9 cellular contexts compared by ENCODE assay signal in the genomic region with DNA sequence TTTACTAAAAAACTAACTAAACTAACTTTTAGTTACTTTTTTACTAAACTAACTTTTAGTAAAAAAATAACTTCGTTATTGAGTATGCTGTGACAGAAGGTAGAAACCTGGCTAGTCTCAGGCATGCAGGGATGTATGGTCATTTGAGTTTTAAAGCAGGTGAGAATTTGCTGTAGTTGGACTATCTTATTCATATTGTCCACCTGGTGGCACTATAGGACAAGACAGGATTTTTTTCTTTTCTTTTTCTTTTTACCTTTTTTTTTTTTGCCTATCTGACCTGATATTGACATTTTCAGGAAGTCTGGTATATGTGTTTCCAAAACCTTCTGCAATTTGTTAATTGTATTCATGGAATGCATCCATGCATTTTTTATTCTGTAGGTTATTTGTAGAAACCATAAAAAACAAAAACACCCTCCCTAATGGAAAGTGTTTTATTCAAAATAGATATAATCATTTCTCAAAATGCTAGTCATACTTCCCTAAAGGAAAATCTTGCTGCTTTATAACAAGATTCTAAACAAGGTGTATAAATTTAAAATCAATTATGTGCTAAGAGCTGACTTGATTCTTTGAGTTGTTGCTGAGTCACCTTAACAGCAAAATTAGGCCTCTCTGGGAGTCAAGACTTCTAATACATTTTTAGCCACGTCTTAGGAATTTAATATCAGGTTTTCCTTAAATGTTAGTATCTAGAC.
DNase-seq lines count a peak whose midpoint lies in the region.
"Had no signal": no experiment of that assay in that cellular context is flagged by ENCODE, and none has a peak within 500 bp of the region (broad histone marks: within the 10 kb centered on the region; RNA-seq: fewer than 3 reads in every experiment).

No MANE protein-coding gene starts in this region.

- DNase-seq in NCI-H748 (lab: John Stamatoyannopoulos, UW; ENCODE audit: unreplicated experiment): peak; percentile 35
- DNase-seq in NCI-H748 treated with DMSO at 0.1 percent for 48 hours (lab: John Stamatoyannopoulos, UW): no peak
- DNase-seq in Jurkat, Clone E6-1 (ENCODE audit: low read depth, low spot score): peak; percentile 21
- peak; percentile 54 for DNase-seq in SK-N-DZ (ENCODE audit: low spot score)
- peak; percentile 61 for DNase-seq in inferior parietal cortex (ENCODE audit: extremely low spot score)
- DNase-seq in occipital lobe (lab: John Stamatoyannopoulos, UW): no peak
- no peak for DNase-seq in foreskin melanocyte
- no peak for DNase-seq in retina

- no peak overlapping the region for H3K4me3 ChIP-seq in Jurkat, Clone E6-1 (ENCODE audit: low read length)
- H3K4me3 ChIP-seq: BLaER1 had no signal

Comparison
In these comparisons a context has a peak if more than half of its experiments do, and no peak if none do; other contexts are left out.
1. DNase-seq: peak in NCI-H748 (single experiment), Jurkat, Clone E6-1 (single experiment), SK-N-DZ (single experiment) and inferior parietal cortex (single experiment); none in NCI-H748 treated with DMSO at 0.1 percent for 48 hours (single experiment), occipital lobe (single experiment), foreskin melanocyte (single experiment) and retina (single experiment).